ENCODE assay signal across 8 cellular contexts in the genomic region with DNA sequence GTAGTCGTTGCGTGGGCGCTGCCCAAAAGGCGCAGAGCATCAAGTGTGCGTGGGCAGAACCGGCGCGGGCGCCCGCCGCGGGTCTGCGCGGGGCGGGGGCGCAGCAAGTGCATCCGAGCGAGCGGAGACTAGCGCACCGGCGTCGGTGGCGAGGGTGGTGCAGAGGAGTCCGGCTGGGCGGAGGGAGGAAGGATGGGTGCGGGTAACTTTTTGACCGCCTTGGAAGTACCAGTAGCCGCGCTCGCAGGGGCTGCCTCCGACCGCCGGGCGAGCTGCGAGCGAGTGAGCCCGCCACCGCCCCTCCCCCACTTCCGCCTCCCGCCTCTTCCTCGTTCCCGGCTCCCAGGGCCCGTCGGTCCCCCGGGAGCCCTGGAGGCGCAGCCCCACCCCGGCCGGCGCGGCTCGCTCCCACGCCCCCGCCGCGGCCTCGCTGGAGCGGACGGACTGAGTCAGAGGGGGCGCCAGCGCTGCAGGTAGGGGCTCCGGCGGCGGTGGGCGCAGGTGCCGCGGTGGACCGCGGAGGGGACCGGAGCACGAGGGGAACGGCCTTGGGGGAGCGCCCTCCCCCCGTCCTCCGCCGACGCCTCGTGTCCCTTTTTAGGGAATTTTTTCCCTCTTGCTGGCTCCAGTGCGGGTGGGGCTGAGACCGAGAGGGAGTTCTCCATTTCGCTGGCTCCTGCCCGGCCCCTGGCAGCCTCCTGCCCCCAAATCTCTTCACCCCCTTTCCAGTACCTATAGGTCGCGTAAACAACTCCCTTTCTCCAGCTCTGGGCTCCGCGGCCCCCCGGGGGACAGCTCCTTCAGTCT. TPM values are rescaled to one million over a fixed set of nuclear protein-coding genes. Genes with fewer than 3 reads are reported as not detected.
DNase-seq lines count a peak whose midpoint lies in the region; ATAC-seq and TF ChIP-seq lines count a peak whose summit lies in the region.

No MANE protein-coding gene starts in this region.

- 1% methylated on average over 37 of the region's 87 CpGs for WGBS in smooth muscle cell (ENCODE audit: low lambda C conversion rate)

- TF ChIP-seq CTCF in VCaP (conservative IDR thresholded peaks at IDR 0.05) (no peak), kidney epithelial cell (IDR thresholded peaks at IDR 0.05; ENCODE audit: insufficient read depth, low read length, poor library complexity, severe bottlenecking) (no peak), smooth muscle cell (IDR thresholded peaks at IDR 0.05; ENCODE audit: borderline replicate concordance, insufficient read depth, poor library complexity, severe bottlenecking) (no peak)

- peak overlapping the region; percentile 61 for H3K9ac ChIP-seq in smooth muscle cell (ENCODE audit: low read depth)

- ATAC-seq in HG02610 (IDR thresholded peaks at IDR 0.05; ENCODE audit: unreplicated experiment), result no peak

- DNase-seq in COR-L47 (lab: John Stamatoyannopoulos, UW) (peak; percentile 43), M059J (ENCODE audit: low read depth) (peak; percentile 51), kidney epithelial cell (ENCODE audit: low read depth) (no peak), smooth muscle cell (lab: John Stamatoyannopoulos, UW; ENCODE audit: unreplicated experiment) (no peak), NCI-H2107 (lab: John Stamatoyannopoulos, UW) (no peak)
- DNase-seq in central memory CD4-positive, alpha-beta T cell, result peak; percentile 34

- H3K36me3 ChIP-seq in kidney epithelial cell (ENCODE audit: control insufficient read depth, insufficient read depth, low read length), result no peaks in the 10 kb centered on the region
- H3K36me3 ChIP-seq in smooth muscle cell (ENCODE audit: low read depth), result no peaks in the 10 kb centered on the region

- peak overlapping the region; percentile 54 for H3K4me3 ChIP-seq in kidney epithelial cell (ENCODE audit: low read depth, low read length)
- peak overlapping the region; percentile 75 for H3K4me3 ChIP-seq in smooth muscle cell

- H3K9me3 ChIP-seq in smooth muscle cell (replicated peaks; ENCODE audit: low read depth), result no peaks in the 10 kb centered on the region

- peak overlapping the region; percentile 32; the same call in 1 of the 2 replicates for H3K27ac ChIP-seq in VCaP
- no peak overlapping the region for H3K27ac ChIP-seq in smooth muscle cell (ENCODE audit: low read depth)

- H2AFZ ChIP-seq in smooth muscle cell (ENCODE audit: low read depth), result peak overlapping the region; percentile 66

- H3K4me2 ChIP-seq in smooth muscle cell, result peak overlapping the region; percentile 98

- H3K27me3 ChIP-seq in kidney epithelial cell (ENCODE audit: control insufficient read depth, insufficient read depth, low read length) (no peaks in the 10 kb centered on the region), smooth muscle cell (ENCODE audit: low read depth) (peaks cover 39% of the 10 kb centered on the region)

- no peaks in the 10 kb centered on the region for H3F3A ChIP-seq in smooth muscle cell (ENCODE audit: low read depth)

- no peaks in the 10 kb centered on the region for H3K4me1 ChIP-seq in smooth muscle cell (ENCODE audit: low read depth)

- H3K79me2 ChIP-seq in smooth muscle cell (ENCODE audit: low read depth), result no peaks in the 10 kb centered on the region

- H4K20me1 ChIP-seq in smooth muscle cell (ENCODE audit: low read depth), result no peaks in the 10 kb centered on the region

RNA-seq across cellular contexts. Expression of a gene that starts 1.6 kb away (rescaled TPM):
- 15.4 and 17.6 TPM in 2 replicates for total RNA-seq in M059J (2014; rRNA removed; shearing (Covaris generic))
- total RNA-seq in kidney epithelial cell (57.2 and 64.4 TPM in 2 replicates), smooth muscle cell (5.9 and 6.4 TPM in 2 replicates)
- 2.9 and 11.0 TPM in 2 replicates for polyA plus RNA-seq in smooth muscle cell

RNA-seq across cellular contexts. Expression of a gene that starts 9.5 kb away (rescaled TPM):
- 250 and 270 TPM in 2 replicates for total RNA-seq in M059J (2014; rRNA removed; shearing (Covaris generic))
- total RNA-seq in kidney epithelial cell (69.8 and 92.7 TPM in 2 replicates), smooth muscle cell (90.7 and 99.5 TPM in 2 replicates)
- polyA plus RNA-seq in smooth muscle cell, result 169 and 206 TPM in 2 replicates

RNA-seq across cellular contexts. Expression of a gene that starts 28.3 kb away (rescaled TPM):
- total RNA-seq in M059J (2014; rRNA removed; shearing (Covaris generic)), result not detected in 2 replicates
- total RNA-seq in kidney epithelial cell (not detected in 2 replicates), smooth muscle cell (not detected in 2 replicates)
- polyA plus RNA-seq in smooth muscle cell, result 0.06 TPM in 1 of 2 replicates, not detected in the other

RNA-seq across cellular contexts. Expression of a gene that starts 43.5 kb away (rescaled TPM):
- total RNA-seq in M059J (2014; rRNA removed; shearing (Covaris generic)), result 26.7 and 29.4 TPM in 2 replicates
- total RNA-seq in kidney epithelial cell (54.3 and 55.2 TPM in 2 replicates), smooth muscle cell (14.5 and 15.2 TPM in 2 replicates)
- 17.0 and 24.7 TPM in 2 replicates for polyA plus RNA-seq in smooth muscle cell

RNA-seq across cellular contexts. Expression of a gene that starts 58.2 kb away (rescaled TPM):
- total RNA-seq in M059J (2014; rRNA removed; shearing (Covaris generic)), result 177 and 189 TPM in 2 replicates
- 155 and 175 TPM in 2 replicates for total RNA-seq in kidney epithelial cell
- total RNA-seq in smooth muscle cell, result 70.7 and 78.1 TPM in 2 replicates
- 45.0 and 122 TPM in 2 replicates for polyA plus RNA-seq in smooth muscle cell

Comparison
In these comparisons a context has a peak if more than half of its experiments do, and no peak if none do; other contexts are left out.
1. DNase-seq: peak in COR-L47 (single experiment), M059J (single experiment) and central memory CD4-positive, alpha-beta T cell (single experiment); none in kidney epithelial cell (single experiment), smooth muscle cell (single experiment) and NCI-H2107 (single experiment).